8 cellular contexts compared by ENCODE assay signal in the genomic region with DNA sequence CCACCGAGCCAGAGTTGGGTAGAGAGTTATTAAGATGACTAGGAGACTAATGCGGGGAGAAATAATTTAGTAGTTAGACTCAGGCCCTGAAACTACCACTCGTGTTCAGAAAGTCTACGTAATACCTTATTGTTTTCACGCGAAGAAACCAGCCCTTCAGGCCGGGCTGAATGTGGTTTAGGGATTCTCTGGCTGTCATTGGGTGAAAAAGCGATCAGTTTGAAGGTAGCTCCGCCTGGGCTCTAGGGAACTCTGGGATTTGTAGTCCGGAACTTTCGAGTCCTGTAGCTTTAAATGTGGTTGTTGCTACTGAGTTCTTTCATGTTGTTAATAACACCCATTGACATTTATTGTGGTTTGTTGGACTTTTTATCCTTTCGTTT. TPM values are rescaled to one million over a fixed set of nuclear protein-coding genes. Genes with fewer than 3 reads are reported as not detected.
A peak's percentile ranks its signal among the peaks of the same experiment; 100 is the strongest.
DNase-seq lines count a peak whose midpoint lies in the region; ATAC-seq and TF ChIP-seq lines count a peak whose summit lies in the region.

No MANE protein-coding gene starts in this region.

- H3K4me3 ChIP-seq in AG09309 (ENCODE audit: control insufficient read depth, low read depth, low read length), result peak overlapping the region; percentile 78
- peak overlapping the region; percentile 82 for H3K4me3 ChIP-seq in coronary artery

- peak overlapping the region; percentile 95 to 96 for H3K27ac ChIP-seq in coronary artery

- intact Hi-C loops in left colon (cut with DNase I, micrococcal nuclease), result no loop called here

- DNase-seq in AG09309 (ENCODE audit: low read depth) (peak; percentile 87), NCI-H446 (lab: John Stamatoyannopoulos, UW) (peak; percentile 93 to 97), coronary artery (ENCODE audit: low spot score) (peak; percentile 89), left colon (peak; percentile 72 to 84)
- peak; percentile 81 for DNase-seq in stimulated activated CD4-positive, alpha-beta T cell treated with anti-CD3 and anti-CD28 coated beads, Interleukin-1b, Interleukin-23, amount 100 ng/mL, for 48 hours

- TF ChIP-seq CTCF in AG09309 (IDR thresholded peaks at IDR 0.05; ENCODE audit: control insufficient read depth, insufficient read depth, low read depth, low read length, missing control alignments) (no peak), coronary artery (IDR thresholded peaks at IDR 0.05) (no peak)

- ATAC-seq in GM19035 (IDR thresholded peaks at IDR 0.05; ENCODE audit: unreplicated experiment) (peak; percentile 64), HG03354 (IDR thresholded peaks at IDR 0.05; ENCODE audit: poor library complexity, severe bottlenecking, unreplicated experiment) (peak; percentile 67), left colon (peak; percentile 76)
- peak; percentile 66 to 72 for ATAC-seq in activated CD4-positive, CD25-positive, alpha-beta regulatory T cell treated with anti-CD3 and anti-CD28 coated beads, Interleukin-2, amount 50 U/mL, for 24 hours

RNA-seq across cellular contexts. Expression of a gene that starts 0.5 kb away (rescaled TPM):
- total RNA-seq in left colon, result 10 to 100 TPM; 10.8 to 12.1 TPM

Comparison
In these comparisons a context has a peak if more than half of its experiments do, and no peak if none do; other contexts are left out.
1. Peak in every context shown above with its lines: DNase-seq, ATAC-seq, H3K4me3 ChIP-seq and H3K27ac ChIP-seq.